33 cellular contexts compared by ENCODE assay signal in genomic region chr16:49809561-49809960, GRCh38. TPM values are rescaled to one million over a fixed set of nuclear protein-coding genes. Genes with fewer than 3 reads are reported as not detected.
"Had no signal": no experiment of that assay in that cellular context is flagged by ENCODE, and none has a peak within 500 bp of the region (broad histone marks: within the 10 kb centered on the region; RNA-seq: fewer than 3 reads in every experiment).

No MANE protein-coding gene starts in this region.

- H3K27me3 Mint-ChIP-seq: activated CD4-positive, alpha-beta T cell treated with anti-CD3 and anti-CD28 coated beads, Interleukin-2, amount 10 ng/mL, durations not matched to agents 24 days and 14 days; activated naive CD4-positive, alpha-beta T cell treated with anti-CD3 and anti-CD28 coated beads, Interleukin-2, amount 50 U/mL, for 24 hours; activated T-cell treated with anti-CD3 and anti-CD28 coated beads, Interleukin-2, amount 50 U/mL, for 24 hours had no signal

- ATAC-seq: activated CD8-positive, alpha-beta T cell treated with anti-CD3 and anti-CD28 coated beads, Interleukin-2, amount 10 ng/mL, durations not matched to agents 7 days and 5 days; PC-3 had no signal

- H3K4me1 ChIP-seq: Peyer's patch had no signal

- H3K27me3 ChIP-seq: Peyer's patch had no signal

- DNase-seq: activated CD4-positive, alpha-beta T cell treated with anti-CD3 and anti-CD28 coated beads, Interleukin-2, amount 10 ng/mL, durations not matched to agents 24 days and 14 days; activated CD4-positive, alpha-beta T cell treated with anti-CD3 and anti-CD28 coated beads, Interleukin-2, amount 50 U/mL, for 4 hours; activated CD8-positive, alpha-beta T cell treated with anti-CD3 and anti-CD28 coated beads, Interleukin-2, amount 10 ng/mL, durations not matched to agents 7 days and 5 days; activated gamma-delta T cell; activated naive CD4-positive, alpha-beta T cell treated with Interleukin-2 at 50 U/mL for 16 hours; activated naive CD8-positive, alpha-beta T cell treated with anti-CD3 and anti-CD28 coated beads, Interleukin-2, amount 10 ng/mL, durations not matched to agents 7 days and 5 days; activated T-cell treated with anti-CD3 and anti-CD28 coated beads, Interleukin-2, amount 50 U/mL, for 24 hours; MM.1S; MV-4-11; NCI-H1092; NCI-H1436 treated with DMSO at 0.1 percent for 48 hours; NCI-H1694 treated with DMSO at 0.1 percent for 48 hours; NCI-H2029; NCI-H345; NCI-H526; NCI-H748 treated with DMSO at 0.1 percent for 48 hours; NK-92 treated with Interleukin-12 subunit alpha and Interleukin-12 subunit beta, amount 100 ng/mL, for 24 hours; PC-3; Peyer's patch; SIG-M5; SW 1271; T-helper 1 cell; T-helper 2 cell; T-helper 9 cell had no signal

- H3K27ac Mint-ChIP-seq: activated CD4-positive, alpha-beta T cell treated with anti-CD3 and anti-CD28 coated beads, Interleukin-2, amount 10 ng/mL, durations not matched to agents 24 days and 14 days; activated CD8-positive, alpha-beta T cell treated with anti-CD3 and anti-CD28 coated beads, Interleukin-2, amount 10 ng/mL, durations not matched to agents 7 days and 5 days; activated naive CD4-positive, alpha-beta T cell treated with anti-CD3 and anti-CD28 coated beads, Interleukin-2, amount 50 U/mL, for 24 hours; activated naive CD8-positive, alpha-beta T cell treated with anti-CD3 and anti-CD28 coated beads, Interleukin-2, amount 10 ng/mL, durations not matched to agents 7 days and 5 days; activated T-cell treated with anti-CD3 and anti-CD28 coated beads, Interleukin-2, amount 50 U/mL, for 24 hours; activated T-helper 2 cell treated with anti-CD3 and anti-CD28 coated beads, Interferon-gamma antibody, Interleukin-2, Interleukin-4, amounts not matched to agents 10 μg/mL and 5 μg/mL and 100 μg/mL, durations not matched to agents 14 hours and 24 hours and 36 hours had no signal

- H3K4me3 ChIP-seq: Peyer's patch had no signal

- H3K36me3 ChIP-seq: Peyer's patch had no signal

- H3K9me3 ChIP-seq: Peyer's patch had no signal

- H3K36me3 Mint-ChIP-seq: activated naive CD4-positive, alpha-beta T cell treated with anti-CD3 and anti-CD28 coated beads, Interleukin-2, amount 50 U/mL, for 24 hours; activated naive CD8-positive, alpha-beta T cell treated with anti-CD3 and anti-CD28 coated beads, Interleukin-2, amount 10 ng/mL, durations not matched to agents 7 days and 5 days had no signal

- H3K4me3 Mint-ChIP-seq: activated CD4-positive, alpha-beta T cell treated with anti-CD3 and anti-CD28 coated beads, Interleukin-2, amount 10 ng/mL, durations not matched to agents 24 days and 14 days; activated CD8-positive, alpha-beta T cell treated with anti-CD3 and anti-CD28 coated beads, Interleukin-2, amount 10 ng/mL, durations not matched to agents 7 days and 5 days; activated naive CD4-positive, alpha-beta T cell treated with anti-CD3 and anti-CD28 coated beads, Interleukin-2, amount 50 U/mL, for 24 hours; activated naive CD8-positive, alpha-beta T cell treated with anti-CD3 and anti-CD28 coated beads, Interleukin-2, amount 10 ng/mL, durations not matched to agents 7 days and 5 days; activated T-cell treated with anti-CD3 and anti-CD28 coated beads, Interleukin-2, amount 50 U/mL, for 24 hours; brain had no signal

- H3K27ac ChIP-seq: KMS-11, RWPE1, VCaP had no signal

- H3K9ac ChIP-seq: KMS-11 had no signal

- H3K9me3 Mint-ChIP-seq: activated CD4-positive, alpha-beta T cell treated with anti-CD3 and anti-CD28 coated beads, Interleukin-2, amount 10 ng/mL, durations not matched to agents 24 days and 14 days; activated naive CD4-positive, alpha-beta T cell treated with anti-CD3 and anti-CD28 coated beads, Interleukin-2, amount 50 U/mL, for 24 hours; activated naive CD8-positive, alpha-beta T cell treated with anti-CD3 and anti-CD28 coated beads, Interleukin-2, amount 10 ng/mL, durations not matched to agents 7 days and 5 days; activated T-cell treated with anti-CD3 and anti-CD28 coated beads, Interleukin-2, amount 50 U/mL, for 24 hours; activated T-helper 2 cell treated with anti-CD3 and anti-CD28 coated beads, Interferon-gamma antibody, Interleukin-2, Interleukin-4, amounts not matched to agents 10 μg/mL and 5 μg/mL and 100 μg/mL, durations not matched to agents 14 hours and 24 hours and 36 hours; brain had no signal

- H3K4me1 Mint-ChIP-seq: activated CD4-positive, alpha-beta T cell treated with anti-CD3 and anti-CD28 coated beads, Interleukin-2, amount 10 ng/mL, durations not matched to agents 24 days and 14 days; activated naive CD4-positive, alpha-beta T cell treated with anti-CD3 and anti-CD28 coated beads, Interleukin-2, amount 50 U/mL, for 24 hours; activated naive CD8-positive, alpha-beta T cell treated with anti-CD3 and anti-CD28 coated beads, Interleukin-2, amount 10 ng/mL, durations not matched to agents 7 days and 5 days had no signal

- H3K4me2 ChIP-seq: KMS-11 had no signal

RNA-seq across cellular contexts. Expression of gene ZNF423, which starts 46.4 kb away (rescaled TPM):
- total RNA-seq: activated CD4-positive, alpha-beta T cell treated with anti-CD3 and anti-CD28 coated beads, Interleukin-2, amount 10 ng/mL, durations not matched to agents 24 days and 14 days; activated CD8-positive, alpha-beta T cell treated with anti-CD3 and anti-CD28 coated beads, Interleukin-2, amount 10 ng/mL, durations not matched to agents 7 days and 5 days; activated T-helper 2 cell treated with anti-CD3 and anti-CD28 coated beads, Interferon-gamma antibody, Interleukin-2, Interleukin-4, amounts not matched to agents 10 μg/mL and 5 μg/mL and 100 μg/mL, durations not matched to agents 14 hours and 24 hours and 36 hours; LHCN-M2; NCI-H460; PC-3; SK-MEL-5 had no signal
